In genomic region chr5:180644129-180644824, GRCh38 we compare ENCODE assay signal across 1 cellular context.
TF ChIP-seq lines count a peak whose summit lies in the region.

No MANE protein-coding gene starts in this region.

TF ChIP-seq in HEK293, 187 proteins besides CTCF, POLR2A, EP300 and RAD21:
- no peak for TF ChIP-seq FEZF1 (tag by site-specific recombination; IDR thresholded peaks at IDR 0.05)
- 0 out of 2 replicates have a peak, but pooled peaks have one; percentile 21 for TF ChIP-seq ZFHX2 (tag by site-specific recombination; conservative IDR thresholded peaks at IDR 0.05)
TF ChIP-seq in HEK293: peak in this region for 1.
